In genomic region chr16:49556252-49557069, GRCh38 we compare ENCODE assay signal across 8 cellular contexts.
A peak's percentile ranks its signal among the peaks of the same experiment; 100 is the strongest.
DNase-seq lines count a peak whose midpoint lies in the region; ATAC-seq and TF ChIP-seq lines count a peak whose summit lies in the region.

No MANE protein-coding gene starts in this region.

- H3K9me3 ChIP-seq in OCI-LY7 (ENCODE audit: low read length) = no peaks in the 10 kb centered on the region

- no peaks in the 10 kb centered on the region for H3K79me2 ChIP-seq in OCI-LY7 (ENCODE audit: insufficient read depth, low read depth, low read length)

- no peak for ATAC-seq in foreskin keratinocyte
- ATAC-seq in GM18909 (IDR thresholded peaks at IDR 0.05; ENCODE audit: poor library complexity, unreplicated experiment) = no peak
- no peak for ATAC-seq in HG03442 (IDR thresholded peaks at IDR 0.05; ENCODE audit: unreplicated experiment)
- no peak for ATAC-seq in HG03175 (IDR thresholded peaks at IDR 0.05; ENCODE audit: unreplicated experiment)

- H4K20me1 ChIP-seq in OCI-LY7 (ENCODE audit: insufficient read depth, low read length) = no peaks in the 10 kb centered on the region

- H2AFZ ChIP-seq in OCI-LY7 (ENCODE audit: low read length) = no peak overlapping the region

- POLR2A ChIA-PET in OCI-LY7 (lab: Charles Lee) = interaction anchor here (0.6 to 1.2 kb wide), 5 partner anchors 9 to 1798 kb away, joined by 3 to 4 read pairs (median 3); no protein-coding TSS in a partner anchor

- intact Hi-C loops in OCI-LY7 (cut with micrococcal nuclease; ENCODE audit: unreplicated experiment) = loop anchor here (1.0 kb wide), 1 partner anchor 37 kb away; no protein-coding TSS in a partner anchor

- TF ChIP-seq CTCF in OCI-LY7 (conservative IDR thresholded peaks at IDR 0.05; ENCODE audit: low read length) (peak; percentile 83), foreskin keratinocyte (conservative IDR thresholded peaks at IDR 0.05) (peak; percentile 20)

- H3K4me1 ChIP-seq in OCI-LY7 (ENCODE audit: insufficient read depth, low read length, poor library complexity, severe bottlenecking) = no peaks in the 10 kb centered on the region
- no peaks in the 10 kb centered on the region for H3K4me1 ChIP-seq in foreskin keratinocyte

- H3K36me3 ChIP-seq in OCI-LY7 (ENCODE audit: insufficient read depth, low read length) = no peaks in the 10 kb centered on the region

- H3K4me3 ChIP-seq in OCI-LY7 (ENCODE audit: low read depth, low read length, poor library complexity, severe bottlenecking) = no peak overlapping the region

- DNase-seq in NCI-H2107 treated with DMSO at 0.1 percent for 48 hours (lab: John Stamatoyannopoulos, UW; ENCODE audit: unreplicated experiment) = peak; percentile 41
- DNase-seq in NCI-H2107 (lab: John Stamatoyannopoulos, UW) = no peak
- DNase-seq in OCI-LY7 (ENCODE audit: low spot score) = peak; percentile 63
- no peak for DNase-seq in foreskin keratinocyte
- peak; percentile 53 for DNase-seq in superior temporal gyrus (ENCODE audit: extremely low spot score)

- no peaks in the 10 kb centered on the region for H3K27me3 ChIP-seq in foreskin keratinocyte

- CTCF ChIA-PET in OCI-LY7 (lab: Charles Lee; ENCODE audit: unreplicated experiment) = interaction anchor here (0.5 kb wide), 1 partner anchor 116 kb away, joined by 3 read pairs; no protein-coding TSS in a partner anchor

- H3K9me2 ChIP-seq in OCI-LY7 (ENCODE audit: insufficient read depth, low read length) = no peaks in the 10 kb centered on the region

- peak overlapping the region; percentile 22; the same call in 1 of the 2 replicates for H3K4me2 ChIP-seq in OCI-LY7 (ENCODE audit: low read length)

- BruUV-seq in OCI-LY7 (replicated peaks; lab: Mats Ljungman, UMichigan) = no TSS peak

- no peak overlapping the region for H3K27ac ChIP-seq in OCI-LY7 (ENCODE audit: low read depth, low read length, poor library complexity, severe bottlenecking)
- no peak overlapping the region for H3K27ac ChIP-seq in foreskin keratinocyte

Comparison
In these comparisons a context has a peak if more than half of its experiments do, and no peak if none do; other contexts are left out.
1. DNase-seq: peak in NCI-H2107 treated with DMSO at 0.1 percent for 48 hours (single experiment), OCI-LY7 (single experiment) and superior temporal gyrus (single experiment); none in NCI-H2107 (single experiment) and foreskin keratinocyte (0 of 2).